ENCODE assay signal across 8 cellular contexts in genomic region chr7:139620676-139621344, GRCh38.
DNase-seq lines count a peak whose midpoint lies in the region; ATAC-seq and TF ChIP-seq lines count a peak whose summit lies in the region.

No MANE protein-coding gene starts in this region.

- no peak overlapping the region for H3K4me2 ChIP-seq in PC-9

- DNase-seq in heart right ventricle, result no peak
- no peak for DNase-seq in cardiac septum (ENCODE audit: low spot score)
- peak; percentile 55 to 65 for DNase-seq in PC-9
- peak; percentile 62 for DNase-seq in activated naive CD4-positive, alpha-beta T cell treated with Interleukin-2 at 50 U/mL for 16 hours
- DNase-seq in inferior parietal cortex (ENCODE audit: extremely low spot score), result peak; percentile 26
- peak in 2 of 3 experiments; percentile 30 to 33 for DNase-seq in stimulated activated CD4-positive, alpha-beta T cell treated with anti-CD3 and anti-CD28 coated beads, TNF-alpha, amount 100 ng/mL, for 4 hours (ENCODE audit: low read depth in 3 of 3)
- DNase-seq in vagina (ENCODE audit: extremely low spot score in 2 of 2), result no peak

- TF ChIP-seq CTCF in heart right ventricle (IDR thresholded peaks at IDR 0.05) (peak; percentile 27 to 67 (median 62)), PC-9 (conservative IDR thresholded peaks at IDR 0.05) (peak; percentile 89), vagina (IDR thresholded peaks at IDR 0.05) (no peak)

- no peaks in the 10 kb centered on the region for H3F3A ChIP-seq in PC-9 (ENCODE audit: insufficient read depth, low read depth)

- BruUV-seq in PC-9 (replicated peaks; lab: Mats Ljungman, UMichigan), result no TSS peak

- H3K9me3 ChIP-seq in heart right ventricle, result no peaks in the 10 kb centered on the region
- no peaks in the 10 kb centered on the region for H3K9me3 ChIP-seq in PC-9 (ENCODE audit: insufficient read depth, low read depth)
- no peaks in the 10 kb centered on the region for H3K9me3 ChIP-seq in vagina

- H3K27me3 ChIP-seq in heart right ventricle (no peaks in the 10 kb centered on the region), PC-9 (ENCODE audit: insufficient read depth, low read depth) (no peaks in the 10 kb centered on the region), vagina (no peaks in the 10 kb centered on the region)

- POLR2A ChIA-PET in PC-9 (lab: Charles Lee; ENCODE audit: unreplicated experiment), result no interaction called here

- no peaks in the 10 kb centered on the region for H4K20me1 ChIP-seq in PC-9 (ENCODE audit: insufficient read depth)

- H3K36me3 ChIP-seq in heart right ventricle, result peaks cover 0 to 99% (median 26%) of the 10 kb centered on the region in 9 donors
- H3K36me3 ChIP-seq in PC-9 (ENCODE audit: low read depth), result no peaks in the 10 kb centered on the region
- peaks cover 0 to 31% of the 10 kb centered on the region in 2 donors for H3K36me3 ChIP-seq in vagina

- H2AFZ ChIP-seq in PC-9, result no peak overlapping the region

- WGBS in heart right ventricle, 2 donors, result 90% methylated on average over 10 of the region's 10 CpGs

- H3K4me3 ChIP-seq in heart right ventricle (no peak overlapping the region), PC-9 (no peak overlapping the region), vagina (no peak overlapping the region)

- H3K79me2 ChIP-seq in PC-9 (ENCODE audit: low read depth), result no peaks in the 10 kb centered on the region

- CTCF ChIA-PET in PC-9 (lab: Charles Lee), result interaction anchor here (0.6 kb wide), 1 partner anchor 166 kb away, joined by 3 read pairs; no protein-coding TSS in a partner anchor

- TF ChIP-seq POLR2A in vagina (IDR thresholded peaks at IDR 0.05), result no peak

- H3K9me2 ChIP-seq in PC-9 (ENCODE audit: insufficient read depth), result no peaks in the 10 kb centered on the region

- intact Hi-C loops in heart right ventricle (cut with DNase I) (loop anchor here in 2 of 10 donors (5.0 to 10.0 kb wide), 2 partner anchors 116 to 119 kb away; no protein-coding TSS in a partner anchor), cardiac septum (cut with DNase I) (no loop called here), PC-9 (cut with micrococcal nuclease; ENCODE audit: unreplicated experiment) (loop anchor here (2.0 to 5.0 kb wide), 2 partner anchors 119 to 186 kb away; no protein-coding TSS in a partner anchor), vagina (cut with DNase I) (no loop called here)

- peak in 2 of 8 donors; percentile 41 to 54 for ATAC-seq in heart right ventricle
- ATAC-seq in HG03139 (IDR thresholded peaks at IDR 0.05; ENCODE audit: unreplicated experiment), result peak; percentile 82

- H3K4me1 ChIP-seq in heart right ventricle (peaks cover 0 to 10% (median 0%) of the 10 kb centered on the region in 9 donors), PC-9 (replicated peaks; ENCODE audit: insufficient read depth) (no peaks in the 10 kb centered on the region), vagina (no peaks in the 10 kb centered on the region)

- H3K27ac ChIP-seq in heart right ventricle (no peak overlapping the region), PC-9 (no peak overlapping the region), vagina (no peak overlapping the region)

Comparison
In these comparisons a context has a peak if more than half of its experiments do, and no peak if none do; other contexts are left out.
1. DNase-seq: peak in PC-9 (2 of 2), activated naive CD4-positive, alpha-beta T cell treated with Interleukin-2 at 50 U/mL for 16 hours (single experiment), inferior parietal cortex (single experiment) and stimulated activated CD4-positive, alpha-beta T cell treated with anti-CD3 and anti-CD28 coated beads, TNF-alpha, amount 100 ng/mL, for 4 hours (2 of 3); none in heart right ventricle (0 of 2), cardiac septum (single experiment) and vagina (0 of 2).
2. CTCF ChIP-seq: peak in heart right ventricle (9 of 9) and PC-9 (single experiment); none in vagina (0 of 3).